1 cellular context compared by ENCODE assay signal in the genomic region with DNA sequence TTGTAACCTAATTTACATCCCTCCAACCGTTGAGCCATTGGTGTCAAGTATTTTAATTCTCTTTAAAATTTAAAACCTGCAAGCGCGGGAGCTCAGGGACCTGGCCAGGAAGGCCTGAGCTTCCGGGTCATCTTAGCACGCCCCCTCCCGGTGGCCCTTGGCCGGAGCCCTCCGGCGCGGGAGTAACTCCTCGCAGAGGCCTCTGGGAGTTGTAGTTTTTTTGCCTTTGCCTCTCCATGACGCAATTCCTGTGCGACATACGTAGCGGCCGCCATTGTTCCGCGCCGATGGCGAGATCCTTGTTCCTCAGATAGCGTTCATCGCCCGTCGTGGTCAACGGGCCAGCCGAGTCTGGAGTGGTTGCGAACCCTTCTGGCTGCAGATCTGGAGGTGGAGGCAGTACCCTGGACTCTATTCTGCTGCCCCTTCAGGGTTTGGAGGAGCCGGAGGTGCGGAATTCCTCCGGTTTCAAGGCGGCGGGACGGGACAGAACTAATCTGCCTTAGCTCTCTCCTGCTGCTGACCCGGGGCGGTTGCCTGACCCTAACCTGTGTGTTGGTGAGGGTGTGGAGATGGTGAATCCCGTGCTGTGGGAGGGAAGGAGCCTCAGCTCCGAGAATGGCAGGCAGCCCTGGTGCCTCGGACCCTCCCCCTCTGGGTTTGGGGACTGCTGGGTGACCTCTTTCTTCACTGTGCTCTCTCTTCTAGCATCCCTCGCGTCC.
TF ChIP-seq lines count a peak whose summit lies in the region.

Gene ZNF268, plus strand, starts transcription at position 258 of the 722 bp plus-strand sequence. CDS start 503 bp downstream, outside the sequence.

TF ChIP-seq in HepG2, 621 proteins besides CTCF, POLR2A, EP300 and RAD21 (continued from another document and continues in another):
- TF ChIP-seq SNAPC4 (CRISPR knock-in tag; IDR thresholded peaks at IDR 0.05), result no peak
- TF ChIP-seq ZNF501 (CRISPR knock-in tag; IDR thresholded peaks at IDR 0.05), result peak; percentile 89
- 0 out of 2 replicates have a peak, but pooled peaks have one; percentile 15 for TF ChIP-seq ZKSCAN1 (IDR thresholded peaks at IDR 0.05; ENCODE audit: low read length)
- TF ChIP-seq TOE1 (CRISPR knock-in tag; IDR thresholded peaks at IDR 0.05), result peak; percentile 75; the same call in 1 of the 2 replicates
- TF ChIP-seq LBX2 (CRISPR knock-in tag; IDR thresholded peaks at IDR 0.05; ENCODE audit: borderline replicate concordance), result no peak
- TF ChIP-seq ZNF3 (CRISPR knock-in tag; IDR thresholded peaks at IDR 0.05), result no peak
- no peak for TF ChIP-seq FUBP1 (CRISPR knock-in tag; IDR thresholded peaks at IDR 0.05; ENCODE audit: borderline replicate concordance)
- TF ChIP-seq ZNF530 (CRISPR knock-in tag; IDR thresholded peaks at IDR 0.05; ENCODE audit: low read depth), result no peak
- peak; percentile 77 to 79 for TF ChIP-seq HMGXB4 (CRISPR knock-in tag; IDR thresholded peaks at IDR 0.05; ENCODE audit: borderline replicate concordance in 1 of 2, low read depth in 1 of 2)
- TF ChIP-seq YEATS4 (CRISPR knock-in tag; IDR thresholded peaks at IDR 0.05; ENCODE audit: borderline replicate concordance), result peak; percentile 66
- TF ChIP-seq MIER2 (CRISPR knock-in tag; IDR thresholded peaks at IDR 0.05), result peak; percentile 58; the same call in 1 of the 2 replicates
- no peak for TF ChIP-seq ZNF773 (CRISPR knock-in tag; IDR thresholded peaks at IDR 0.05; ENCODE audit: borderline replicate concordance)
- TF ChIP-seq ZNF768 (CRISPR knock-in tag; IDR thresholded peaks at IDR 0.05), result peak; percentile 23; the same call in 1 of the 2 replicates
- TF ChIP-seq ZNF770 (CRISPR knock-in tag; IDR thresholded peaks at IDR 0.05), result peak; percentile 23; the same call in 1 of the 2 replicates
- TF ChIP-seq, protein P1, sequence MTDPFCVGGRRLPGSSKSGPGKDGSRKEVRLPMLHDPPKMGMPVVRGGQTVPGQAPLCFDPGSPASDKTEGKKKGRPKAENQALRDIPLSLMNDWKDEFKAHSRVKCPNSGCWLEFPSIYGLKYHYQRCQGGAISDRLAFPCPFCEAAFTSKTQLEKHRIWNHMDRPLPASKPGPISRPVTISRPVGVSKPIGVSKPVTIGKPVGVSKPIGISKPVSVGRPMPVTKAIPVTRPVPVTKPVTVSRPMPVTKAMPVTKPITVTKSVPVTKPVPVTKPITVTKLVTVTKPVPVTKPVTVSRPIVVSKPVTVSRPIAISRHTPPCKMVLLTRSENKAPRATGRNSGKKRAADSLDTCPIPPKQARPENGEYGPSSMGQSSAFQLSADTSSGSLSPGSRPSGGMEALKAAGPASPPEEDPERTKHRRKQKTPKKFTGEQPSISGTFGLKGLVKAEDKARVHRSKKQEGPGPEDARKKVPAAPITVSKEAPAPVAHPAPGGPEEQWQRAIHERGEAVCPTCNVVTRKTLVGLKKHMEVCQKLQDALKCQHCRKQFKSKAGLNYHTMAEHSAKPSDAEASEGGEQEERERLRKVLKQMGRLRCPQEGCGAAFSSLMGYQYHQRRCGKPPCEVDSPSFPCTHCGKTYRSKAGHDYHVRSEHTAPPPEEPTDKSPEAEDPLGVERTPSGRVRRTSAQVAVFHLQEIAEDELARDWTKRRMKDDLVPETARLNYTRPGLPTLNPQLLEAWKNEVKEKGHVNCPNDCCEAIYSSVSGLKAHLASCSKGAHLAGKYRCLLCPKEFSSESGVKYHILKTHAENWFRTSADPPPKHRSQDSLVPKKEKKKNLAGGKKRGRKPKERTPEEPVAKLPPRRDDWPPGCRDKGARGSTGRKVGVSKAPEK (CRISPR knock-in tag; IDR thresholded peaks at IDR 0.05; ENCODE audit: borderline replicate concordance), result no peak
- TF ChIP-seq ZFY (CRISPR knock-in tag; IDR thresholded peaks at IDR 0.05), result peak; percentile 85
- TF ChIP-seq, protein P2, sequence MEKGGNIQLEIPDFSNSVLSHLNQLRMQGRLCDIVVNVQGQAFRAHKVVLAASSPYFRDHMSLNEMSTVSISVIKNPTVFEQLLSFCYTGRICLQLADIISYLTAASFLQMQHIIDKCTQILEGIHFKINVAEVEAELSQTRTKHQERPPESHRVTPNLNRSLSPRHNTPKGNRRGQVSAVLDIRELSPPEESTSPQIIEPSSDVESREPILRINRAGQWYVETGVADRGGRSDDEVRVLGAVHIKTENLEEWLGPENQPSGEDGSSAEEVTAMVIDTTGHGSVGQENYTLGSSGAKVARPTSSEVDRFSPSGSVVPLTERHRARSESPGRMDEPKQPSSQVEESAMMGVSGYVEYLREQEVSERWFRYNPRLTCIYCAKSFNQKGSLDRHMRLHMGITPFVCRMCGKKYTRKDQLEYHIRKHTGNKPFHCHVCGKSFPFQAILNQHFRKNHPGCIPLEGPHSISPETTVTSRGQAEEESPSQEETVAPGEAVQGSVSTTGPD (CRISPR knock-in tag; IDR thresholded peaks at IDR 0.05), result no peak
- peak; percentile 57; the same call in 1 of the 2 replicates for TF ChIP-seq ZNF337 (CRISPR knock-in tag; IDR thresholded peaks at IDR 0.05; ENCODE audit: borderline replicate concordance, low read depth)
- TF ChIP-seq GPN1 (CRISPR knock-in tag; IDR thresholded peaks at IDR 0.05; ENCODE audit: borderline replicate concordance), result no peak
- peak; percentile 78; the same call in 1 of the 2 replicates for TF ChIP-seq THAP9 (CRISPR knock-in tag; IDR thresholded peaks at IDR 0.05; ENCODE audit: borderline replicate concordance)
- peak; percentile 64 for TF ChIP-seq TBL1XR1 (IDR thresholded peaks at IDR 0.05; ENCODE audit: borderline replicate concordance, low read length, partially characterized antibody)
- no peak for TF ChIP-seq ZNF672 (CRISPR knock-in tag; IDR thresholded peaks at IDR 0.05)
- TF ChIP-seq TBX3 (IDR thresholded peaks at IDR 0.05; ENCODE audit: borderline replicate concordance), result no peak
- no peak for TF ChIP-seq KDM1A (CRISPR knock-in tag; IDR thresholded peaks at IDR 0.05)
- TF ChIP-seq ZNF598 (CRISPR knock-in tag; IDR thresholded peaks at IDR 0.05; ENCODE audit: borderline replicate concordance), result peak; percentile 42; the same call in 1 of the 2 replicates
- TF ChIP-seq NRL (CRISPR knock-in tag; IDR thresholded peaks at IDR 0.05; ENCODE audit: borderline replicate concordance), result peak; percentile 78
- peak; percentile 92 for TF ChIP-seq TFDP1 (CRISPR knock-in tag; IDR thresholded peaks at IDR 0.05; ENCODE audit: borderline replicate concordance)
- TF ChIP-seq ZNF782 (CRISPR knock-in tag; IDR thresholded peaks at IDR 0.05; ENCODE audit: borderline replicate concordance), result peak; percentile 71; the same call in 1 of the 2 replicates
- TF ChIP-seq, protein P3, sequence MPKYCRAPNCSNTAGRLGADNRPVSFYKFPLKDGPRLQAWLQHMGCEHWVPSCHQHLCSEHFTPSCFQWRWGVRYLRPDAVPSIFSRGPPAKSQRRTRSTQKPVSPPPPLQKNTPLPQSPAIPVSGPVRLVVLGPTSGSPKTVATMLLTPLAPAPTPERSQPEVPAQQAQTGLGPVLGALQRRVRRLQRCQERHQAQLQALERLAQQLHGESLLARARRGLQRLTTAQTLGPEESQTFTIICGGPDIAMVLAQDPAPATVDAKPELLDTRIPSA (CRISPR knock-in tag; IDR thresholded peaks at IDR 0.05; ENCODE audit: borderline replicate concordance), result no peak
